In genomic region chr4:98754736-98755135, GRCh38 we compare ENCODE assay signal across 29 cellular contexts.
"Had no signal": no experiment of that assay in that cellular context is flagged by ENCODE, and none has a peak within 500 bp of the region (broad histone marks: within the 10 kb centered on the region; RNA-seq: fewer than 3 reads in every experiment).

No MANE protein-coding gene starts in this region.

- H3K27me3 ChIP-seq: neutrophil, ovary, right lobe of liver, sigmoid colon, stomach, thyroid gland, tibial nerve, upper lobe of left lung, vagina had no signal

- H3K4me1 Mint-ChIP-seq: natural killer cell; nephron; neural crest cell; stimulated activated effector memory CD8-positive, alpha-beta T cell treated with anti-CD3 and anti-CD28 coated beads, Interleukin-12 subunit alpha, Interleukin-12 subunit beta, amount 100 ng/mL, for 72 hours had no signal

- H3K9me3 ChIP-seq: neutrophil, ovary, psoas muscle, right lobe of liver, sigmoid colon, stomach, thoracic aorta, thyroid gland, tibial nerve, upper lobe of left lung, vagina had no signal

- H3K4me1 ChIP-seq: parathyroid adenoma, psoas muscle, right lobe of liver, sigmoid colon, stomach, thyroid gland, tibial nerve, upper lobe of left lung, vagina had no signal

- H3K9me3 Mint-ChIP-seq: natural killer cell; nephron; stimulated activated effector memory CD8-positive, alpha-beta T cell treated with anti-CD3 and anti-CD28 coated beads, Interleukin-12 subunit alpha, Interleukin-12 subunit beta, amount 100 ng/mL, for 72 hours had no signal

- DNase-seq: naive thymus-derived CD4-positive, alpha-beta T cell; natural killer cell; nucleus accumbens; ovary; posterior cingulate gyrus; psoas muscle; right cardiac atrium; right lobe of liver; sigmoid colon; small intestine; stimulated activated CD4-positive, alpha-beta T cell treated with anti-CD3 and anti-CD28 coated beads, Interleukin-15, amount 100 ng/mL, for 24 hours; stimulated activated CD4-positive, alpha-beta T cell treated with anti-CD3 and anti-CD28 coated beads, Interleukin-2, amount 100 ng/mL, for 24 hours; stimulated activated CD4-positive, alpha-beta T cell treated with anti-CD3 and anti-CD28 coated beads, Interleukin-2, amount 100 ng/mL, for 48 hours; stimulated activated CD4-positive, alpha-beta T cell treated with anti-CD3 and anti-CD28 coated beads, Interleukin-4, amount 100 ng/mL, for 24 hours; stimulated activated naive CD4-positive, alpha-beta T cell; stimulated activated naive CD8-positive, alpha-beta T cell treated with anti-CD3 and anti-CD28 coated beads, Interleukin-15, Interleukin-2, amounts not matched to agents 100 U/mL and 50 U/mL, for 24 hours; stomach; thyroid gland; trophoblast cell; upper lobe of left lung had no signal

- H3K79me2 ChIP-seq: parathyroid adenoma had no signal

- H2AFZ ChIP-seq: parathyroid adenoma had no signal

- H3K4me3 Mint-ChIP-seq: naive thymus-derived CD4-positive, alpha-beta T cell; natural killer cell; nephron; neural crest cell; stimulated activated effector memory CD8-positive, alpha-beta T cell treated with anti-CD3 and anti-CD28 coated beads, Interleukin-12 subunit alpha, Interleukin-12 subunit beta, amount 100 ng/mL, for 72 hours had no signal

- H3K4me3 ChIP-seq: ovary, psoas muscle, right lobe of liver, sigmoid colon, stomach, thoracic aorta, thyroid gland, tibial nerve, upper lobe of left lung, vagina had no signal

- H3K27ac ChIP-seq: neutrophil, ovary, parathyroid adenoma, psoas muscle, right lobe of liver, sigmoid colon, stomach, thoracic aorta, thyroid gland, tibial nerve, upper lobe of left lung, vagina had no signal

- H3K36me3 Mint-ChIP-seq: naive thymus-derived CD4-positive, alpha-beta T cell; natural killer cell; stimulated activated effector memory CD8-positive, alpha-beta T cell treated with anti-CD3 and anti-CD28 coated beads, Interleukin-12 subunit alpha, Interleukin-12 subunit beta, amount 100 ng/mL, for 72 hours had no signal

- H3K27me3 Mint-ChIP-seq: naive thymus-derived CD4-positive, alpha-beta T cell; progenitor cell of endocrine pancreas had no signal

- H3K9ac ChIP-seq: parathyroid adenoma had no signal

- ATAC-seq: naive thymus-derived CD4-positive, alpha-beta T cell; natural killer cell; psoas muscle; right cardiac atrium; stimulated activated effector memory CD8-positive, alpha-beta T cell treated with anti-CD3 and anti-CD28 coated beads, Interleukin-12 subunit alpha, Interleukin-12 subunit beta, amount 100 ng/mL, for 72 hours; stimulated activated naive CD8-positive, alpha-beta T cell treated with anti-CD3 and anti-CD28 coated beads, Interleukin-15, Interleukin-2, amounts not matched to agents 100 U/mL and 50 U/mL, for 24 hours had no signal

- H3K27ac Mint-ChIP-seq: naive thymus-derived CD4-positive, alpha-beta T cell; natural killer cell; nephron; progenitor cell of endocrine pancreas; stimulated activated effector memory CD8-positive, alpha-beta T cell treated with anti-CD3 and anti-CD28 coated beads, Interleukin-12 subunit alpha, Interleukin-12 subunit beta, amount 100 ng/mL, for 72 hours had no signal

- H3K36me3 ChIP-seq: neutrophil, ovary, right lobe of liver, sigmoid colon, stomach, thoracic aorta, thyroid gland, tibial nerve, upper lobe of left lung, vagina had no signal
